Comparison of ENCODE assay signal across 11 cellular contexts in the genomic region with DNA sequence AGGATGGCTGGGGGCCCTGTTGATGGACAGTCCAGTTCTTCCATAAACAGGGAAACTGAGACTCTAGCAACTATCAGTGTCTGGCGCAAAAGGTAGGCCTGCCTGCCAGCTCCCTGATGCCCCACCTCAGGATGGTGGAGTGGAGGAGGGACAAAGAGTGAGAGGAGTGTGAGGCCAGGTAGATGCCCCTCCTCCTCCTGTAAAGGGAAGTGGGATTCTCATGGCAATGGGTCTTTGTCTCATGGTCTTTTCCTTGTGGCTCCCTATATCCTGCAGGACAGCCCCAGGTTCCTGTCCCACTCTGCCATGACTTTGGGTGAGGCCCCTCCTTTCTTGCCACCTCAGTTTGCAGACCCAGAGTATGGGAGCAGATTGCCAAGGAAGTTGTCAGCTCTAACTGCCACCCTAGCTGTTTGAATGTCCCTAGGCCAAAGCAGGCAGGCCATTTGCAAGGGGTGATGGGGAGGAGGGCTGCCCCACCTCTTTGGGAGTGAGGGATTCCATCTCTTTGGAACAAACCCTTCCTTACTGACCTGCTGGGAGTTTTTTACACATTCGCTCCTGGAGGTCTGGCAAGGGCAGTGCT. TPM values are rescaled to one million over a fixed set of nuclear protein-coding genes. Genes with fewer than 3 reads are reported as not detected.
DNase-seq lines count a peak whose midpoint lies in the region; ATAC-seq and TF ChIP-seq lines count a peak whose summit lies in the region.
"Had no signal": no experiment of that assay in that cellular context is flagged by ENCODE, and none has a peak within 500 bp of the region (broad histone marks: within the 10 kb centered on the region; RNA-seq: fewer than 3 reads in every experiment).

No MANE protein-coding gene starts in this region.

- TF ChIP-seq POLR2A in transverse colon (IDR thresholded peaks at IDR 0.05), result no peak

- WGBS in heart right ventricle, 2 donors, result 83 to 85% methylated on average over 2 of the region's 2 CpGs
- 79 to 100% methylated on average over 1 to 2 of the region's 2 CpGs for WGBS in transverse colon (ENCODE audit: low coverage in 1 of 2), 2 donors

- ATAC-seq in heart right ventricle (no peak), left ventricle myocardium superior (no peak), HG03066 (IDR thresholded peaks at IDR 0.05; ENCODE audit: low read depth, unreplicated experiment) (peak; percentile 6), GM21737 (IDR thresholded peaks at IDR 0.05; ENCODE audit: unreplicated experiment) (no peak), GM18907 (IDR thresholded peaks at IDR 0.05; ENCODE audit: unreplicated experiment) (no peak)

- no peaks in the 10 kb centered on the region for H3K9me3 ChIP-seq in heart right ventricle
- H3K9me3 ChIP-seq in adipocyte (ENCODE audit: control insufficient read depth, low read length), result no peaks in the 10 kb centered on the region
- H3K9me3 ChIP-seq in transverse colon, result no peaks in the 10 kb centered on the region

- in situ Hi-C loops in transverse colon (cut with MboI; ENCODE audit: low pct_ligation_motif_present in 1 of 4, low pct_unique_long_range_greater_than_20kb in 1 of 4, low sequenced_read_pairs in 3 of 4), result no loop called here

- H3K27me3 ChIP-seq in heart right ventricle, result no peaks in the 10 kb centered on the region
- no peaks in the 10 kb centered on the region for H3K27me3 ChIP-seq in adipocyte (replicated peaks; ENCODE audit: control insufficient read depth, insufficient read depth, low read length)
- no peaks in the 10 kb centered on the region for H3K27me3 ChIP-seq in transverse colon

- H3K36me3 ChIP-seq in heart right ventricle (peaks cover 0 to 15% (median 0%) of the 10 kb centered on the region in 9 donors), adipocyte (ENCODE audit: control insufficient read depth, insufficient read depth, low read length, severe bottlenecking) (no peaks in the 10 kb centered on the region), transverse colon (no peaks in the 10 kb centered on the region)

- no peak for TF ChIP-seq EP300 in transverse colon (IDR thresholded peaks at IDR 0.05; ENCODE audit: low read depth)

- TF ChIP-seq CTCF in heart right ventricle (IDR thresholded peaks at IDR 0.05), result no peak
- TF ChIP-seq CTCF in transverse colon (IDR thresholded peaks at IDR 0.05), result no peak

- peak overlapping the region in 7 of 10 donors; percentile 5 to 63 (median 42) for H3K27ac ChIP-seq in heart right ventricle
- peak overlapping the region in 3 of 4 donors; percentile 16 to 35 (median 19) for H3K27ac ChIP-seq in transverse colon

- H3K4me3 ChIP-seq in heart right ventricle (no peak overlapping the region), adipocyte (ENCODE audit: low read length) (no peak overlapping the region), transverse colon (no peak overlapping the region)

- H3K4me1 ChIP-seq in heart right ventricle, result peaks cover 8 to 33% (median 23%) of the 10 kb centered on the region in 9 donors
- peaks cover 18% of the 10 kb centered on the region for H3K4me1 ChIP-seq in adipocyte (ENCODE audit: control insufficient read depth, insufficient read depth, low read length)
- H3K4me1 ChIP-seq in transverse colon, result peaks cover 4 to 19% (median 11%) of the 10 kb centered on the region in 4 donors

- intact Hi-C loops in heart right ventricle (cut with DNase I) (no loop called here), left ventricle myocardium superior (cut with micrococcal nuclease) (no loop called here), transverse colon (cut with DNase I; ENCODE audit: low total_unique reads) (no loop called here)

- DNase-seq in heart right ventricle (no peak), left ventricle myocardium superior (no peak), adipocyte (ENCODE audit: low read depth) (no peak), transverse colon (no peak), A172 (ENCODE audit: low spot score) (no peak)
- DNase-seq: AML-193; NCI-H510A; stimulated activated CD4-positive, alpha-beta T cell treated with anti-CD3 and anti-CD28 coated beads, Interleukin-4, amount 100 ng/mL, for 4 hours had no signal

- peak overlapping the region; percentile 23 for H3K9ac ChIP-seq in adipocyte (ENCODE audit: low read length)

RNA-seq across cellular contexts. Expression of a gene that starts 2.8 kb away (rescaled TPM):
- total RNA-seq in heart right ventricle (1 to 10 TPM; 1.5 to 5.9 (median 2.8) TPM), left ventricle myocardium superior (2.3 TPM), transverse colon (100 to 1,000 TPM in 1 of 4 donors, 10 to 100 TPM in 3; 17.6 to 102 (median 26.3) TPM)
- 1 to 10 TPM in 1 of 2 donors, under 1 TPM in 1; 0.99 to 6.4 TPM for polyA plus RNA-seq in heart right ventricle
- total RNA-seq in A172 (2014; rRNA removed; shearing (Covaris generic)), result 0.69 and 3.1 TPM in 2 replicates

RNA-seq across cellular contexts. Expression of a gene that starts 25.7 kb away (rescaled TPM):
- total RNA-seq in heart right ventricle, result 1 to 10 TPM; 4.3 to 9.2 (median 4.9) TPM
- 1 to 10 TPM; 6.7 to 8.4 TPM for polyA plus RNA-seq in heart right ventricle
- total RNA-seq in left ventricle myocardium superior, result 4.0 TPM
- 100 to 1,000 TPM in 1 of 4 donors, 10 to 100 TPM in 3; 43.7 to 118 (median 73.7) TPM for total RNA-seq in transverse colon
- total RNA-seq in A172 (2014; rRNA removed; shearing (Covaris generic)), result 5.4 and 6.8 TPM in 2 replicates

RNA-seq across cellular contexts. Expression of a gene that starts 34.8 kb away (rescaled TPM):
- total RNA-seq in heart right ventricle, result 10 to 100 TPM; 59.0 to 78.4 (median 71.6) TPM
- polyA plus RNA-seq in heart right ventricle, result 10 to 100 TPM; 19.3 to 33.5 TPM
- total RNA-seq in left ventricle myocardium superior, result 67.5 TPM
- 10 to 100 TPM; 14.6 to 44.9 (median 40.8) TPM for total RNA-seq in transverse colon
- total RNA-seq in A172 (2014; rRNA removed; shearing (Covaris generic)), result 42.0 and 46.2 TPM in 2 replicates
